In genomic region chr6:37635319-37635718, GRCh38 we compare ENCODE assay signal across 3 cellular contexts.
TF ChIP-seq lines count a peak whose summit lies in the region.

No MANE protein-coding gene starts in this region.

TF ChIP-seq in SK-N-SH, 30 proteins besides CTCF, POLR2A, EP300 and RAD21:
- TF ChIP-seq FOXM1 (IDR thresholded peaks at IDR 0.05; ENCODE audit: low read depth) (no peak), GATA2 (CRISPR knock-in tag; IDR thresholded peaks at IDR 0.05) (peak; percentile 83), RCOR1 (IDR thresholded peaks at IDR 0.05; ENCODE audit: low read length) (no peak), NFIC (IDR thresholded peaks at IDR 0.05; ENCODE audit: borderline replicate concordance) (no peak)
TF ChIP-seq in SK-N-SH: peak in this region for 1.

TF ChIP-seq in SK-N-SH treated with all-trans-retinoic acid at 6 μM for 48 hours, 23 proteins besides CTCF, POLR2A, EP300 and RAD21:
- TF ChIP-seq CSRNP3 (CRISPR knock-in tag; IDR thresholded peaks at IDR 0.05), result no peak

TF ChIP-seq in H1, 55 proteins besides CTCF, POLR2A, EP300 and RAD21:
- TF ChIP-seq RXRA (IDR thresholded peaks at IDR 0.05; ENCODE audit: insufficient read depth, low read depth, low read length) (no peak), NRF1 (IDR thresholded peaks at IDR 0.05; ENCODE audit: low read depth, low read length) (no peak), SIN3A (conservative IDR thresholded peaks at IDR 0.05 in 1 of 2, IDR thresholded peaks at IDR 0.05 in 1 of 2; ENCODE audit: low read depth in 1 of 2, low read length in 2 of 2) (no peak), E2F6 (IDR thresholded peaks at IDR 0.05) (no peak), BACH1 (IDR thresholded peaks at IDR 0.05; ENCODE audit: low read length) (no peak), MAFK (IDR thresholded peaks at IDR 0.05; ENCODE audit: low read depth, low read length) (no peak)
